In the genomic region with DNA sequence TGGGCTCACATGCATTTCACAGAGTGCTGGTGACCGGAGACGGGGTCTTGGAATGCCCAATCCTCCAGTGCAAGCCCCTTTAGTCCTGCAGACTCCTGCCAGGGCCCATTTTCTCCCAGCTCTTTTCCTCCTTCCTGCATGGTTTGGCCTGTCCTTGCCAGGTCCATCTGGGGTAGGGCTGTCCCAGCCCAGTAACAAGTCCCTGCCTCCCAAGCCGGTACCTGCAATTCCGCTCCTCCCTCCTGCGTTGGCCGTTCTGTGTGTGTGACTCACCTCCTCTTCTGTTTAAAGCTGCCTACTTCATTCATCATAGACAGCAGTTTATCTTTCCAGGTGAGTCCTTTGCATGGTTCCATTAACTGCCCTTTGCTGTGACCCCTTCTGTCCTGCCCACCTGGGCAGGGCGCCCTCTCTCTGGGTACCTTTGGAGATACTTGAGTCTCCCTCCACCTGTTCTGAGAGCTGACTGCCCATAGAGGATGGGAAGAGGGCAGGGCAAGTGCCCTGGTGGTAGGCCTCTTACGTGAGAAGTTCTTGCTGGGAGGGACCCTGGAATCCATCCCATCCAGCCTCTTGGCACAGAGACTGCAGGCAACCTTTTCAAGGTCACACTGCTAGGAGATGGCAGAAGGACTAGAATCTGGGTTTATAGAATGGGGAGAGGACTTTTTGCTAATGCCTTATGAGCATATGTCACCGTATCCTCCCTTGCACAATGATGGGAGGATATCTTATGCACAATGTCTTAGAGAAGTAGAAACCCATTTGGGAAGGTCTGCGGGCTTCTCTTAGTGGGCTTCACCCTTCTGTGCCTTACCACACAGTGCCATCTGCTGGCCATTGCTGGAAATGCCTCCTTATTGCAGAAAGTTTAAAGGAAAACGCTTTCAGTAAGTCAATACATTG, we compare ENCODE assay signal across 8 cellular contexts. TPM values are rescaled to one million over a fixed set of nuclear protein-coding genes. Genes with fewer than 3 reads are reported as not detected.
DNase-seq lines count a peak whose midpoint lies in the region; ATAC-seq and TF ChIP-seq lines count a peak whose summit lies in the region.

No MANE protein-coding gene starts in this region.

- H3K9me2 ChIP-seq in OCI-LY1 (ENCODE audit: low read depth, low read length) = no peaks in the 10 kb centered on the region

- H3K36me3 Mint-ChIP-seq in CD4-positive, alpha-beta T cell (ENCODE audit: low read depth) = peaks cover 11% of the 10 kb centered on the region

- no peaks in the 10 kb centered on the region for H3K9me3 Mint-ChIP-seq in CD4-positive, alpha-beta T cell

- no peaks in the 10 kb centered on the region for H4K20me1 ChIP-seq in OCI-LY1 (ENCODE audit: insufficient read depth, low read length)

- no peak overlapping the region for H3K9ac ChIP-seq in OCI-LY1 (ENCODE audit: low read length)

- peaks cover 4% of the 10 kb centered on the region for H3K4me1 Mint-ChIP-seq in CD4-positive, alpha-beta T cell (ENCODE audit: low read depth)

- H3F3A ChIP-seq in OCI-LY1 (ENCODE audit: insufficient read depth, low read length) = no peaks in the 10 kb centered on the region

- H3K27ac Mint-ChIP-seq in CD4-positive, alpha-beta T cell = no peak overlapping the region

- CTCF ChIA-PET in CD4-positive, alpha-beta T cell (lab: Charles Lee) = interaction anchor here (1.0 to 3.8 kb wide), 10 partner anchors 50 to 364 kb away, joined by 3 to 31 read pairs (median 6); partner anchors contain the start of gene KSR1

- no peaks in the 10 kb centered on the region for H3K36me3 ChIP-seq in OCI-LY1 (ENCODE audit: insufficient read depth, low read length)

- DNase-seq in CD4-positive, alpha-beta T cell = peak; percentile 65 to 86 (median 78)
- DNase-seq in HK-2 (ENCODE audit: unreplicated experiment) (peak; percentile 71), epithelial cell of esophagus (ENCODE audit: low read depth) (peak; percentile 82), midbrain (lab: John Stamatoyannopoulos, UW) (peak; percentile 85)
- peak; percentile 87 for DNase-seq in activated CD8-positive, alpha-beta memory T cell treated with anti-CD3 and anti-CD28 coated beads, Interleukin-2, amount 50 U/mL, for 4 hours
- DNase-seq in stimulated activated CD8-positive, alpha-beta memory T cell treated with anti-CD3 and anti-CD28 coated beads, Interleukin-4, amount 100 ng/mL, for 24 hours (ENCODE audit: low read depth) = peak; percentile 64

- intact Hi-C loops in CD4-positive, alpha-beta T cell (cut with DNase I, micrococcal nuclease) = loop anchor here (1.0 to 2.0 kb wide), 5 partner anchors 50 to 365 kb away; partner anchors contain the start of gene KSR1 (in 1 of the 2)

- H3K27me3 Mint-ChIP-seq in CD4-positive, alpha-beta T cell = no peaks in the 10 kb centered on the region

- H3K4me2 ChIP-seq in OCI-LY1 (ENCODE audit: low read length) = no peak overlapping the region

- no peak overlapping the region for H3K4me3 ChIP-seq in OCI-LY1 (ENCODE audit: low read depth, low read length, poor library complexity, severe bottlenecking)
- H3K4me3 ChIP-seq in epithelial cell of esophagus (ENCODE audit: low read length) = no peak overlapping the region

- peak; percentile 90 for TF ChIP-seq CTCF in CD4-positive, alpha-beta T cell (IDR thresholded peaks at IDR 0.05)
- peak; percentile 82 for TF ChIP-seq CTCF in OCI-LY1 (IDR thresholded peaks at IDR 0.05; ENCODE audit: low read length)
- TF ChIP-seq CTCF in epithelial cell of esophagus (IDR thresholded peaks at IDR 0.05; ENCODE audit: insufficient read depth, low read depth, low read length, missing control alignments) = peak; percentile 95

- H2AFZ ChIP-seq in OCI-LY1 (ENCODE audit: low read length) = no peak overlapping the region

- no peaks in the 10 kb centered on the region for H3K9me3 ChIP-seq in CD4-positive, alpha-beta T cell (ENCODE audit: control insufficient read depth, low read length)
- H3K9me3 ChIP-seq in OCI-LY1 (ENCODE audit: low read length) = no peaks in the 10 kb centered on the region

- no peak overlapping the region for H3K27ac ChIP-seq in CD4-positive, alpha-beta T cell (ENCODE audit: low read depth, low read length)
- H3K27ac ChIP-seq in OCI-LY1 (ENCODE audit: low read depth, low read length, poor library complexity, severe bottlenecking) = no peak overlapping the region

- peak; percentile 61 for ATAC-seq in CD4-positive, alpha-beta T cell (ENCODE audit: poor library complexity)
- ATAC-seq in HG02884 (IDR thresholded peaks at IDR 0.05; ENCODE audit: unreplicated experiment) = no peak

- H3K4me1 ChIP-seq in OCI-LY1 (ENCODE audit: insufficient read depth, low read length, severe bottlenecking) = no peaks in the 10 kb centered on the region

- H3K79me2 ChIP-seq in OCI-LY1 (ENCODE audit: insufficient read depth, low read length) = no peaks in the 10 kb centered on the region

- H3K4me3 Mint-ChIP-seq in CD4-positive, alpha-beta T cell = no peak overlapping the region

- no peaks in the 10 kb centered on the region for H3K27me3 ChIP-seq in CD4-positive, alpha-beta T cell (ENCODE audit: control insufficient read depth, insufficient read depth, low read length)
- no peaks in the 10 kb centered on the region for H3K27me3 ChIP-seq in OCI-LY1 (ENCODE audit: insufficient read depth, low read length)

- POLR2A ChIA-PET in CD4-positive, alpha-beta T cell (lab: Charles Lee) = interaction anchor here (1.7 to 2.5 kb wide), 2 partner anchors 145 to 364 kb away, joined by 8 to 13 read pairs; partner anchors contain the start of gene KSR1

RNA-seq across cellular contexts. Expression of gene LGALS9, which starts 29.7 kb away (rescaled TPM):
- 10 to 100 TPM; 38.3 to 39.8 TPM for total RNA-seq in CD4-positive, alpha-beta T cell
